In genomic region chr5:124642148-124642547, GRCh38 we compare ENCODE assay signal across 16 cellular contexts.
DNase-seq lines count a peak whose midpoint lies in the region; ATAC-seq, FAIRE-seq and TF ChIP-seq lines count a peak whose summit lies in the region.
"Had no signal": no experiment of that assay in that cellular context is flagged by ENCODE, and none has a peak within 500 bp of the region (broad histone marks: within the 10 kb centered on the region; RNA-seq: fewer than 3 reads in every experiment).

No MANE protein-coding gene starts in this region.

- H2AK5ac ChIP-seq in H9 (ENCODE audit: insufficient read length, low read length) = peak overlapping the region; percentile 80

- H2BK12ac ChIP-seq in H9 (ENCODE audit: insufficient read length, low read depth, low read length) = peak overlapping the region; percentile 40

- DNase-seq in H9 (no peak), urothelium cell line (ENCODE audit: low spot score) (no peak)
- no peak for DNase-seq in stimulated activated naive CD4-positive, alpha-beta T cell treated with Interleukin-2 at 50 U/mL for 16 hours (lab: John Stamatoyannopoulos, UW)
- DNase-seq: cerebellar nuclear complex; NCI-H1417; NCI-H2227 treated with DMSO at 0.1 percent for 48 hours; OCI-M1; stimulated activated CD4-positive, alpha-beta T cell treated with anti-CD3 and anti-CD28 coated beads, Interleukin-4, amount 100 ng/mL, for 24 hours had no signal

- no peak overlapping the region for H3K4ac ChIP-seq in H9 (ENCODE audit: low read depth, low read length)

- H3K9me3 Mint-ChIP-seq in H9 (no peaks in the 10 kb centered on the region), nephron (no peaks in the 10 kb centered on the region)

- H3K79me1 ChIP-seq in H9 (ENCODE audit: insufficient read depth, low read depth, low read length, poor library complexity, severe bottlenecking) = no peaks in the 10 kb centered on the region

- H2AFZ ChIP-seq in H9 (ENCODE audit: low read length) = no peak overlapping the region
- no peak overlapping the region for H2AFZ ChIP-seq in OCI-LY1 (ENCODE audit: low read length)

- H3K4me1 Mint-ChIP-seq in H9 = peaks cover 67 to 70% of the 10 kb centered on the region in 2 experiments
- H3K4me1 Mint-ChIP-seq in nephron = peaks cover 18% of the 10 kb centered on the region

- no peak overlapping the region for H4K8ac ChIP-seq in H9 (replicated peaks; ENCODE audit: insufficient read length, low read depth, low read length)

- H3K27ac ChIP-seq in H9 (ENCODE audit: insufficient read length, low read depth, low read length) (no peak overlapping the region), OCI-LY1 (ENCODE audit: low read depth, low read length, poor library complexity, severe bottlenecking) (peak overlapping the region; percentile 44)
- H3K27ac ChIP-seq: KMS-11, neutrophil, VCaP had no signal

- no peaks in the 10 kb centered on the region for H3F3A ChIP-seq in OCI-LY1 (ENCODE audit: insufficient read depth, low read length)

- H4K5ac ChIP-seq in H9 (ENCODE audit: insufficient read length, low read depth, low read length) = no peak overlapping the region

- H3K36me3 ChIP-seq in OCI-LY1 (ENCODE audit: insufficient read depth, low read length) = peaks cover 87% of the 10 kb centered on the region
- H3K36me3 ChIP-seq: neutrophil had no signal

- no peak overlapping the region for H4K91ac ChIP-seq in H9 (ENCODE audit: insufficient read length, low read depth, low read length)

- no peak overlapping the region for H2BK120ac ChIP-seq in H9 (ENCODE audit: low read depth, low read length, poor library complexity, severe bottlenecking)

- H3K4me3 ChIP-seq in OCI-LY1 (ENCODE audit: low read depth, low read length, poor library complexity, severe bottlenecking) = no peak overlapping the region

- H3K27me3 Mint-ChIP-seq in H9 (ENCODE audit: low read depth) (no peaks in the 10 kb centered on the region; the same call in 1 of the 2 replicates), nephron (ENCODE audit: low read depth) (no peaks in the 10 kb centered on the region)
- H3K27me3 Mint-ChIP-seq: B cell had no signal

- no peak for TF ChIP-seq CTCF in H9 (conservative IDR thresholded peaks at IDR 0.05)
- no peak for TF ChIP-seq CTCF in OCI-LY1 (IDR thresholded peaks at IDR 0.05; ENCODE audit: low read length)
- no peak for TF ChIP-seq CTCF in nephron (IDR thresholded peaks at IDR 0.05; ENCODE audit: unreplicated experiment in 3 of 3)

- H3K27me3 ChIP-seq in H9 (ENCODE audit: insufficient read depth, low read length) (no peaks in the 10 kb centered on the region), OCI-LY1 (ENCODE audit: insufficient read depth, low read length) (no peaks in the 10 kb centered on the region)

- H3T11ph ChIP-seq in H9 (ENCODE audit: low read length) = no peak overlapping the region

- peaks cover 13% of the 10 kb centered on the region; the same call in 1 of the 2 replicates for H3K4me1 ChIP-seq in H9 (ENCODE audit: insufficient read depth, low read length)
- H3K4me1 ChIP-seq in OCI-LY1 (ENCODE audit: insufficient read depth, low read length, severe bottlenecking) = peaks cover 53% of the 10 kb centered on the region

- H3K36me3 Mint-ChIP-seq in H9 (ENCODE audit: insufficient read depth in 1 of 3, low read depth in 3 of 3) (peaks cover 33 to 66% (median 49%) of the 10 kb centered on the region in 3 experiments), nephron (ENCODE audit: low read depth) (peaks cover 85% of the 10 kb centered on the region)

- WGBS in H9 (ENCODE audit: extremely low coverage, insufficient read length, low lambda C conversion rate) = no CpG with 5 or more reads among the region's 2 CpGs

- H3K4me2 ChIP-seq in H9 (ENCODE audit: insufficient read depth, insufficient read length, low read length) (no peak overlapping the region), OCI-LY1 (ENCODE audit: low read length) (no peak overlapping the region)
- H3K4me2 ChIP-seq: KMS-11 had no signal

- H3K9ac ChIP-seq in H9 (ENCODE audit: extremely low read depth, insufficient read length, low read length) (no peak overlapping the region), OCI-LY1 (ENCODE audit: low read length) (no peak overlapping the region)
- H3K9ac ChIP-seq: KMS-11 had no signal

- H4K20me1 ChIP-seq in H9 (ENCODE audit: control insufficient read depth, insufficient read depth, insufficient read length) = no peaks in the 10 kb centered on the region
- no peaks in the 10 kb centered on the region for H4K20me1 ChIP-seq in OCI-LY1 (ENCODE audit: insufficient read depth, low read length)

- H3K23ac ChIP-seq in H9 (ENCODE audit: insufficient read length, low read depth, low read length) = no peak overlapping the region

- no peak overlapping the region for H2BK20ac ChIP-seq in H9 (ENCODE audit: low read depth, low read length, poor library complexity, severe bottlenecking)

- no peak overlapping the region for H3K56ac ChIP-seq in H9 (ENCODE audit: insufficient read length, low read depth, low read length)

- FAIRE-seq in urothelium cell line (lab: Jason Lieb, UNC) = no peak

- no peak overlapping the region for H2BK5ac ChIP-seq in H9 (ENCODE audit: insufficient read length, low read length)

- H3K18ac ChIP-seq in H9 (ENCODE audit: insufficient read length, low read depth, low read length) = no peak overlapping the region

- no peak overlapping the region for H3K14ac ChIP-seq in H9 (ENCODE audit: insufficient read depth, low read length)

- no peak overlapping the region for H2BK15ac ChIP-seq in H9 (ENCODE audit: low read depth, low read length)

- no peaks in the 10 kb centered on the region for H3K9me2 ChIP-seq in OCI-LY1 (ENCODE audit: low read depth, low read length)

- H3K27ac Mint-ChIP-seq in H9 (peak overlapping the region in 2 of 3 experiments; percentile 3 to 73; a peak in 2 of 7 replicates), nephron (peak overlapping the region; percentile 32 to 82 (median 49))
- H3K27ac Mint-ChIP-seq: B cell had no signal

- no peaks in the 10 kb centered on the region for H3K9me3 ChIP-seq in H9 (ENCODE audit: control insufficient read depth, low read depth, low read length)
- no peaks in the 10 kb centered on the region for H3K9me3 ChIP-seq in OCI-LY1 (ENCODE audit: low read length)
- H3K9me3 ChIP-seq: neutrophil had no signal

- H3K23me2 ChIP-seq in H9 (ENCODE audit: insufficient read length, low read depth, low read length, poor library complexity, severe bottlenecking) = no peaks in the 10 kb centered on the region

- no peaks in the 10 kb centered on the region for H3K79me2 ChIP-seq in H9 (ENCODE audit: insufficient read depth, low read length)
- no peaks in the 10 kb centered on the region for H3K79me2 ChIP-seq in OCI-LY1 (ENCODE audit: insufficient read depth, low read length)

- H3K4me3 Mint-ChIP-seq in H9 (no peak overlapping the region), nephron (no peak overlapping the region)
- H3K4me3 Mint-ChIP-seq: B cell had no signal

- ATAC-seq in GM18519 (IDR thresholded peaks at IDR 0.05; ENCODE audit: low FRiP score, unreplicated experiment) (peak; percentile 47), HG03460 (IDR thresholded peaks at IDR 0.05; ENCODE audit: unreplicated experiment) (no peak)
